Comparison of ENCODE assay signal across 16 cellular contexts in the genomic region with DNA sequence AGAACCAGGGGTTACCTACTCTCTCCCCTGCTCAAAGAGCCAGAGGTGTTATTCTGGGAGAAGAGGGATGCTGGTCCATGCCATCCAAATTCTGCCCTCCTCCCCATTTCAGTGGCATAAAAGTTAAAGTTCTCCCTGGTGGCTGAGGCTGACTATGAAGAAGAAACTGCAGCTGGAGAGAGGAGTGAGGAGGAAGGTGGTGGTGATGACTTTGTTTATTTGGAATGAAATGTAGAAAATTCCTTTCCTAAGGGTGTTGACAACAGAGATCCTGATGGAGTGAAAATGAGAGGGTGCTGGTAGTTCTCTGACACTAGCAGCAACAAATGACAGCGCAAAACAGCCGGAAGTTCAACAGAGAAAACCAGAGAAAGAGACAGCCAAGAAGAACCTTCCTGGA.
A peak's percentile ranks its signal among the peaks of the same experiment; 100 is the strongest.
DNase-seq lines count a peak whose midpoint lies in the region; ATAC-seq, FAIRE-seq and TF ChIP-seq lines count a peak whose summit lies in the region.
"Had no signal": no experiment of that assay in that cellular context is flagged by ENCODE, and none has a peak within 500 bp of the region (broad histone marks: within the 10 kb centered on the region; RNA-seq: fewer than 3 reads in every experiment).

No MANE protein-coding gene starts in this region.

- H3K27me3 ChIP-seq in right atrium auricular region: no peaks in the 10 kb centered on the region
- H3K27me3 ChIP-seq in brain microvascular endothelial cell (replicated peaks): no peaks in the 10 kb centered on the region
- no peaks in the 10 kb centered on the region for H3K27me3 ChIP-seq in lower lobe of right lung (ENCODE audit: low read depth)
- no peaks in the 10 kb centered on the region for H3K27me3 ChIP-seq in uterus
- no peaks in the 10 kb centered on the region for H3K27me3 ChIP-seq in small intestine (ENCODE audit: control insufficient read depth in 2 of 2, insufficient read depth in 2 of 2, low read length in 2 of 2)
- H3K27me3 ChIP-seq: esophagus squamous epithelium had no signal

- DNase-seq in left ventricle myocardium superior (no peak), right atrium auricular region (ENCODE audit: low spot score) (no peak), brain microvascular endothelial cell (peak; percentile 57), lower lobe of right lung (no peak), uterus (no peak), small intestine (no peak)
- no peak for DNase-seq in central memory CD4-positive, alpha-beta T cell
- DNase-seq: activated CD4-positive, alpha-beta memory T cell treated with anti-CD3 and anti-CD28 coated beads, Interleukin-2, amount 10 ng/mL, durations not matched to agents 7 days and 5 days; activated naive CD4-positive, alpha-beta T cell treated with Interleukin-2 at 50 U/mL for 16 hours; DMS53; esophagus squamous epithelium; islet precursor cell; NCI-H2227 treated with DMSO at 0.1 percent for 48 hours; occipital lobe; T-helper 9 cell had no signal

- no peak overlapping the region for H3K4me3 ChIP-seq in right atrium auricular region
- no peak overlapping the region for H3K4me3 ChIP-seq in brain microvascular endothelial cell (ENCODE audit: low read depth, low read length)
- H3K4me3 ChIP-seq in lower lobe of right lung: no peak overlapping the region
- H3K4me3 ChIP-seq in uterus: no peak overlapping the region
- no peak overlapping the region for H3K4me3 ChIP-seq in small intestine (ENCODE audit: low read depth in 1 of 2, low read length in 2 of 2)
- H3K4me3 ChIP-seq: esophagus squamous epithelium had no signal

- intact Hi-C loops in left ventricle myocardium superior (cut with micrococcal nuclease): no loop called here
- intact Hi-C loops in lower lobe of right lung (cut with DNase I): no loop called here
- intact Hi-C loops in uterus (cut with DNase I; ENCODE audit: low total_unique reads): no loop called here

- peaks cover 0 to 20% of the 10 kb centered on the region in 2 donors for H3K4me1 ChIP-seq in right atrium auricular region
- peaks cover 4% of the 10 kb centered on the region for H3K4me1 ChIP-seq in lower lobe of right lung
- H3K4me1 ChIP-seq in uterus: no peaks in the 10 kb centered on the region
- no peaks in the 10 kb centered on the region for H3K4me1 ChIP-seq in small intestine (ENCODE audit: control insufficient read depth in 2 of 2, insufficient read depth in 1 of 2, low read depth in 1 of 2, low read length in 1 of 2)

- H3K36me3 ChIP-seq in right atrium auricular region: no peaks in the 10 kb centered on the region
- H3K36me3 ChIP-seq in brain microvascular endothelial cell (replicated peaks): no peaks in the 10 kb centered on the region
- H3K36me3 ChIP-seq in lower lobe of right lung: peaks cover 19% of the 10 kb centered on the region
- no peaks in the 10 kb centered on the region for H3K36me3 ChIP-seq in uterus
- peaks cover 0 to 2% of the 10 kb centered on the region in 2 donors for H3K36me3 ChIP-seq in small intestine (ENCODE audit: control insufficient read depth in 2 of 2, insufficient read depth in 2 of 2, low read length in 2 of 2)

- TF ChIP-seq CTCF in right atrium auricular region (IDR thresholded peaks at IDR 0.05) (no peak), brain microvascular endothelial cell (IDR thresholded peaks at IDR 0.05; ENCODE audit: low read depth, low read length, missing control alignments) (no peak), lower lobe of right lung (IDR thresholded peaks at IDR 0.05) (no peak), uterus (IDR thresholded peaks at IDR 0.05) (no peak)

- no peaks in the 10 kb centered on the region for H3K9me3 ChIP-seq in right atrium auricular region
- no peaks in the 10 kb centered on the region for H3K9me3 ChIP-seq in lower lobe of right lung
- no peaks in the 10 kb centered on the region for H3K9me3 ChIP-seq in uterus
- no peaks in the 10 kb centered on the region for H3K9me3 ChIP-seq in small intestine (ENCODE audit: control insufficient read depth, low read depth)
- H3K9me3 ChIP-seq: esophagus squamous epithelium had no signal

- ATAC-seq in left ventricle myocardium superior: peak; percentile 45
- peak; percentile 19 to 52 for ATAC-seq in lower lobe of right lung
- no peak for ATAC-seq in GM18511 (IDR thresholded peaks at IDR 0.05; ENCODE audit: unreplicated experiment)

- peak overlapping the region in 1 of 2 donors; percentile 37 for H3K27ac ChIP-seq in right atrium auricular region
- peak overlapping the region; percentile 87 for H3K27ac ChIP-seq in brain microvascular endothelial cell
- H3K27ac ChIP-seq in lower lobe of right lung: peak overlapping the region; percentile 41
- peak overlapping the region; percentile 31 to 62 for H3K27ac ChIP-seq in uterus
- H3K27ac ChIP-seq in small intestine (ENCODE audit: low read depth in 1 of 2, low read length in 1 of 2): no peak overlapping the region
- H3K27ac ChIP-seq: esophagus squamous epithelium had no signal

- 84 to 86% (median 85%) methylated on average over 2 of the region's 2 CpGs for whole genome bisulfite sequencing in small intestine, 3 donors

- TF ChIP-seq POLR2A in uterus (IDR thresholded peaks at IDR 0.05): no peak

- no peak for FAIRE-seq in small intestine (lab: Jason Lieb, UNC)

- in situ Hi-C loops in brain microvascular endothelial cell (cut with HindIII; ENCODE audit: low pct_ligation_motif_present, low sequenced_read_pairs): no loop called here

Comparison
In these comparisons a context has a peak if more than half of its experiments do, and no peak if none do; other contexts are left out.
1. H3K27ac ChIP-seq: peak in brain microvascular endothelial cell (single experiment), lower lobe of right lung (single experiment) and uterus (2 of 2); none in small intestine (0 of 2).